In genomic region chr19:4866595-4867424, GRCh38 we compare ENCODE assay signal across 8 cellular contexts. TPM values are rescaled to one million over a fixed set of nuclear protein-coding genes. Genes with fewer than 3 reads are reported as not detected.
DNase-seq lines count a peak whose midpoint lies in the region; ATAC-seq and TF ChIP-seq lines count a peak whose summit lies in the region.

No MANE protein-coding gene starts in this region.

- H3K27ac ChIP-seq in CD4-positive, alpha-beta memory T cell (ENCODE audit: low read depth, low read length): peak overlapping the region; percentile 74
- peak overlapping the region; percentile 86 to 90 for H3K27ac ChIP-seq in tibial artery

- ATAC-seq in naive B cell (ENCODE audit: low read depth in 2 of 2): peak; percentile 19 to 24
- no peak for ATAC-seq in HG03342 (IDR thresholded peaks at IDR 0.05; ENCODE audit: unreplicated experiment)

- H3K4me1 Mint-ChIP-seq in CD4-positive, alpha-beta memory T cell: peaks cover 7 to 19% (median 13%) of the 10 kb centered on the region in 4 donors
- peaks cover 7 to 42% (median 21%) of the 10 kb centered on the region in 3 donors for H3K4me1 Mint-ChIP-seq in naive B cell

- peaks cover 0 to 2% (median 0%) of the 10 kb centered on the region in 8 donors for H3K9me3 Mint-ChIP-seq in CD4-positive, alpha-beta memory T cell
- no peaks in the 10 kb centered on the region for H3K9me3 Mint-ChIP-seq in naive B cell

- no peak for TF ChIP-seq CTCF in tibial artery (IDR thresholded peaks at IDR 0.05)

- intact Hi-C loops in CD4-positive, alpha-beta memory T cell (cut with micrococcal nuclease): no loop called here
- intact Hi-C loops in tibial artery (cut with DNase I; ENCODE audit: low total_unique reads): no loop called here

- H3K4me1 ChIP-seq in CD4-positive, alpha-beta memory T cell (ENCODE audit: insufficient read depth, low read length): peaks cover 10% of the 10 kb centered on the region
- peaks cover 0 to 16% (median 12%) of the 10 kb centered on the region in 4 donors for H3K4me1 ChIP-seq in tibial artery

- peaks cover 0 to 2% of the 10 kb centered on the region in 2 donors for H3K27me3 Mint-ChIP-seq in CD4-positive, alpha-beta memory T cell
- no peaks in the 10 kb centered on the region for H3K27me3 Mint-ChIP-seq in naive B cell

- peak overlapping the region; percentile 85 to 92 (median 86) for H3K4me3 Mint-ChIP-seq in CD4-positive, alpha-beta memory T cell
- H3K4me3 Mint-ChIP-seq in naive B cell: peak overlapping the region; percentile 79 to 93 (median 89)

- DNase-seq in CD4-positive, alpha-beta memory T cell: peak; percentile 21 to 58 (median 35)
- peak; percentile 72 for DNase-seq in MG63
- DNase-seq in activated T-cell treated with anti-CD3 and anti-CD28 coated beads for 1 hour (ENCODE audit: low read depth): peak; percentile 30
- DNase-seq in erythroblast (lab: John Stamatoyannopoulos, UW): peak; percentile 47
- peak; percentile 39 for DNase-seq in naive B cell
- DNase-seq in tibial artery: peak; percentile 72 to 84
- no peak for DNase-seq in NCI-H146 (lab: John Stamatoyannopoulos, UW)

- no peaks in the 10 kb centered on the region for H3K36me3 ChIP-seq in CD4-positive, alpha-beta memory T cell (ENCODE audit: insufficient read depth, low read length)
- H3K36me3 ChIP-seq in MG63: peaks cover 20% of the 10 kb centered on the region
- H3K36me3 ChIP-seq in tibial artery: peaks cover 0 to 8% (median 4%) of the 10 kb centered on the region in 3 donors

- CTCF ChIA-PET in CD4-positive, alpha-beta memory T cell (lab: Charles Lee; ENCODE audit: partially characterized antibody): interaction anchor here (1.1 to 10.8 kb wide), 7 partner anchors 15 to 165 kb away, joined by 3 to 225 read pairs (median 4); partner anchors contain the start of gene FEM1A

- no peaks in the 10 kb centered on the region for H3K36me3 Mint-ChIP-seq in CD4-positive, alpha-beta memory T cell
- no peaks in the 10 kb centered on the region for H3K36me3 Mint-ChIP-seq in naive B cell

- H3K4me3 ChIP-seq in CD4-positive, alpha-beta memory T cell (ENCODE audit: low read length in 2 of 2): peak overlapping the region; percentile 60 to 76
- peak overlapping the region; percentile 81 for H3K4me3 ChIP-seq in MG63
- peak overlapping the region; percentile 76 to 98 for H3K4me3 ChIP-seq in tibial artery

- H3K27me3 ChIP-seq in CD4-positive, alpha-beta memory T cell (ENCODE audit: insufficient read depth, low read length): no peaks in the 10 kb centered on the region
- H3K27me3 ChIP-seq in MG63 (no peaks in the 10 kb centered on the region), tibial artery (no peaks in the 10 kb centered on the region)

- no peak for TF ChIP-seq POLR2A in erythroblast (IDR thresholded peaks at IDR 0.05; ENCODE audit: low read length)

- H3K9me3 ChIP-seq in CD4-positive, alpha-beta memory T cell (ENCODE audit: control insufficient read depth in 1 of 2, low read length in 2 of 2): no peaks in the 10 kb centered on the region
- no peaks in the 10 kb centered on the region for H3K9me3 ChIP-seq in MG63
- H3K9me3 ChIP-seq in tibial artery: no peaks in the 10 kb centered on the region

- POLR2A ChIA-PET in CD4-positive, alpha-beta memory T cell (lab: Charles Lee; ENCODE audit: partially characterized antibody): interaction anchor here (0.8 to 3.7 kb wide), 5 partner anchors 12 to 101 kb away, joined by 3 to 41 read pairs (median 9); partner anchors contain the start of gene FEM1A

- peak overlapping the region; percentile 79 to 91 (median 87) for H3K27ac Mint-ChIP-seq in CD4-positive, alpha-beta memory T cell
- H3K27ac Mint-ChIP-seq in naive B cell: peak overlapping the region; percentile 51 to 84 (median 78)

RNA-seq across cellular contexts. Expression of gene PLIN3, which starts 0.7 kb away (rescaled TPM):
- total RNA-seq in CD4-positive, alpha-beta memory T cell: 10 to 100 TPM; 16.0 to 18.2 TPM
- 10 to 100 TPM; 30.1 to 50.1 TPM for polyA plus RNA-seq in CD4-positive, alpha-beta memory T cell
- total RNA-seq in MG63 (2014; rRNA removed; shearing (Covaris generic); ENCODE audit: low replicate concordance): 140 and 291 TPM in 2 replicates
- polyA plus RNA-seq in naive B cell (ENCODE audit: low read depth in 6 of 6): 10 to 100 TPM; 35.0 to 57.6 (median 40.4) TPM

RNA-seq across cellular contexts. Expression of gene TICAM1, which starts 35.3 kb away (rescaled TPM):
- 10 to 100 TPM; 16.0 to 17.9 TPM for total RNA-seq in CD4-positive, alpha-beta memory T cell
- 10 to 100 TPM in 1 of 2 donors, 1 to 10 TPM in 1; 2.2 to 18.1 TPM for polyA plus RNA-seq in CD4-positive, alpha-beta memory T cell
- 0.59 and 3.2 TPM in 2 replicates for total RNA-seq in MG63 (2014; rRNA removed; shearing (Covaris generic); ENCODE audit: low replicate concordance)
- polyA plus RNA-seq in naive B cell (ENCODE audit: low read depth in 6 of 6): 10 to 100 TPM in 3 of 6 donors, 1 to 10 TPM in 3; 1.0 to 22.4 (median 9.6) TPM

RNA-seq across cellular contexts. Expression of gene ARRDC5, which starts 35.9 kb away (rescaled TPM):
- total RNA-seq in CD4-positive, alpha-beta memory T cell: 10 to 100 TPM in 1 of 2 experiments, 1 to 10 TPM in 1; 9.1 to 13.2 TPM
- 1 to 10 TPM in 1 of 2 donors, under 1 TPM in 1; 0.52 to 1.4 TPM for polyA plus RNA-seq in CD4-positive, alpha-beta memory T cell
- not detected in 2 replicates for total RNA-seq in MG63 (2014; rRNA removed; shearing (Covaris generic); ENCODE audit: low replicate concordance)
- polyA plus RNA-seq in naive B cell (ENCODE audit: low read depth in 6 of 6): 1 to 10 TPM; 1.9 to 3.7 (median 2.5) TPM

RNA-seq across cellular contexts. Expression of gene UHRF1, which starts 42.5 kb away (rescaled TPM):
- total RNA-seq in CD4-positive, alpha-beta memory T cell: under 1 TPM; 0.11 to 0.15 TPM
- under 1 TPM in 1 of 2 donors, not detected in 1; 0.22 TPM for polyA plus RNA-seq in CD4-positive, alpha-beta memory T cell
- total RNA-seq in MG63 (2014; rRNA removed; shearing (Covaris generic); ENCODE audit: low replicate concordance): 47.1 and 56.8 TPM in 2 replicates
- under 1 TPM in 4 of 6 donors, not detected in 2; 0.07 to 0.17 (median 0.14) TPM for polyA plus RNA-seq in naive B cell (ENCODE audit: low read depth in 6 of 6)

Comparison
In these comparisons a context has a peak if more than half of its experiments do, and no peak if none do; other contexts are left out.
1. RNA of gene ARRDC5, which starts 35.9 kb away (total RNA-seq): 9.1 to 13.2 TPM in CD4-positive, alpha-beta memory T cell; not detected in MG63; every median in the first group is over 10 times any median in the second.
2. Peak in every context shown above with its lines, with median percentiles within 50 percentile points of each other: H3K4me3 ChIP-seq.